2 cellular contexts compared by ENCODE assay signal in the genomic region with DNA sequence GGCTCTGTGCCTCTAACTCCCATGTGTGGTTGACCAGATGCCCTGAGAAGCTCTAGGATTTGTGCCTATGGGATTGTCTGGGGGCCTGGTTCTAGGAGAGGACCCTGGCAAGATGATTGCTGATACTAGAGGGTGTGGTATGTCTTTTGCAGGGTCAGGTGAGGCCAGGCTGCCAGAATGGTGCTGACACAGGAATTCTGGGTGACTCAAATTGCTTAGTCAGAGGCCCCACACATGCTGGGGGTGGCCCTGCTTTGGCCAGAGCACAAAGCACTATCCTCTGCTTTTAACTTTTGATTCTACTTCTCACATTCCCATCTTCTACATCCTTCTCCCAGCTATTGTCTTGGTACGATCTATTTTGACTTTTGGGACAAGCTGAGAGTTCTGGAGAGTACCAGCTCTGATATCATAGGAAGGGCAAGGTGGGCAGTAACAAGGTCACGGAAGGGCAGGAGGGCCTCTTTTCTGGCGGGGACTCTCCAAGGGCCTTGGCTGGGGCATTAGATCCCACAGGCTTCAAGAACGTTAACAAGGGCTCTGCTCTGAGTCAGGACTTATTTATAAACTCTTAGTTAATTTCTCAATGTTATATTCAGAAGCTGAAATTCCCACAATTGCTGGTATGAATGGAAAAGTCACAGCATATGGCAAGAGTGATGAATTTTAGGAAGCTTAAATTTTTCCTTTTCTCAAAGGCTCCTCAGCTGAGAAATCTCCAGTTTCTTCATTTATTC.
TF ChIP-seq lines count a peak whose summit lies in the region.

No MANE protein-coding gene starts in this region.

TF ChIP-seq in HCT116, 20 proteins besides CTCF, POLR2A, EP300 and RAD21 (continued from another document):
- TF ChIP-seq EZH2phosphoT487 (IDR thresholded peaks at IDR 0.05; ENCODE audit: borderline replicate concordance), result no peak
- TF ChIP-seq, protein P1, sequence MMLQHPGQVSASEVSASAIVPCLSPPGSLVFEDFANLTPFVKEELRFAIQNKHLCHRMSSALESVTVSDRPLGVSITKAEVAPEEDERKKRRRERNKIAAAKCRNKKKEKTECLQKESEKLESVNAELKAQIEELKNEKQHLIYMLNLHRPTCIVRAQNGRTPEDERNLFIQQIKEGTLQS (IDR thresholded peaks at IDR 0.05), result no peak
- no peak for TF ChIP-seq JUND (IDR thresholded peaks at IDR 0.05)
- TF ChIP-seq FOSL1 (IDR thresholded peaks at IDR 0.05; ENCODE audit: low read depth), result no peak
- TF ChIP-seq CEBPB (IDR thresholded peaks at IDR 0.05; ENCODE audit: low read depth), result no peak
- TF ChIP-seq SP1 (IDR thresholded peaks at IDR 0.05; ENCODE audit: low read depth), result no peak
- no peak for TF ChIP-seq TCF7L2 (IDR thresholded peaks at IDR 0.05; ENCODE audit: borderline replicate concordance, extremely low read depth, insufficient read depth, insufficient read length)
- TF ChIP-seq, protein P2, sequence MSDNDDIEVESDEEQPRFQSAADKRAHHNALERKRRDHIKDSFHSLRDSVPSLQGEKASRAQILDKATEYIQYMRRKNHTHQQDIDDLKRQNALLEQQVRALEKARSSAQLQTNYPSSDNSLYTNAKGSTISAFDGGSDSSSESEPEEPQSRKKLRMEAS (IDR thresholded peaks at IDR 0.05), result no peak
- no peak for TF ChIP-seq EGR1 (IDR thresholded peaks at IDR 0.05; ENCODE audit: low read depth)
- no peak for TF ChIP-seq SIN3A (IDR thresholded peaks at IDR 0.05; ENCODE audit: low read depth)
- TF ChIP-seq SRF (IDR thresholded peaks at IDR 0.05; ENCODE audit: low read depth), result no peak

TF ChIP-seq in SK-N-SH treated with all-trans-retinoic acid at 6 μM for 48 hours, 23 proteins besides CTCF, POLR2A, EP300 and RAD21 (continued from another document):
- TF ChIP-seq ARNTL (CRISPR knock-in tag; IDR thresholded peaks at IDR 0.05; ENCODE audit: borderline replicate concordance, low read depth), result no peak
TF ChIP-seq in SK-N-SH treated with all-trans-retinoic acid at 6 μM for 48 hours: peak in this region for 0.
